ENCODE assay signal across 24 cellular contexts in the genomic region with DNA sequence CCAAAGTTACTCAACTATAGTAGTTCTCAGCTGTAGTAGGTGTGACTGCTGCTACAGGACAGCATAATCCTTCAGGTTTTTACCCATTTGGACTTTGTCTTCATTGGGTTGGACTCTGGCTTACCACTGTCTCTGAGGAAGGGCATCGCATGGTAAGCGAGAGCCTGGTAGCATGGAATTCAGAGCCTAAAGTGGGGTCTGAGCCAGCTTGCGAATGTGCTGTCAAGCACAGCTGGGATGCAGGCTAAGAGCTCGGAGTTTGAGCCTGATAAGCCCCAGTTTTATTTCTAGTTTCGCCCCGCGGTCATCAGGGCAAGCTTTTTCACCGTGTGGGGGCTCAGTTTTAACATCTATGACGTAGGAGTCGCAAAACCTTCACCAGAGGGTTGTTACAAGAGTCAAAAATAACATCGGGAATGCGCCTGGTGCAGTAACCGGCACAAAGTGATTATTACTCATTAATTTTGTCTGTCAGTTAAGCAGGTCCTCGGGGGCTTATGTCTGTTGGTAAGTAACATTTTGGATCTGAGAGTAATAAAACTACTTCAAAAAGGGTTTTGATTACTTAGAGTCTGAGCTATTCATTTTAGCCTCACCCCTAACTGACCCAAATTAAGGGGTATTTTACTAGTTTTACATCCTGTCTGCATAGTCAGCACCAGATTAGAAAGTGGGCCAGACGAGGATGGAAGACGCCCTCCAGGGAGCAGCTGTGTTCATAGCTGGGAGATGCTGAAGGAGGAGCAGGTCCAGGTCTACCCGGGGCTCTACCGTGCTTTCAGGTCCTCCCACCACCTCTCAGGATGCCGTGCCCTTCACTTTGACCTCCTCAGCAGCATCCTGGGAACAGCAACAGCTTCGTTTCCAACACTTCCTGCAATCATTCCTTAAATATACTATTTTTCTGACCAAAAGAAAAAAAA. TPM values are rescaled to one million over a fixed set of nuclear protein-coding genes. Genes with fewer than 3 reads are reported as not detected.
DNase-seq lines count a peak whose midpoint lies in the region; ATAC-seq, FAIRE-seq and TF ChIP-seq lines count a peak whose summit lies in the region.
"Had no signal": no experiment of that assay in that cellular context is flagged by ENCODE, and none has a peak within 500 bp of the region (broad histone marks: within the 10 kb centered on the region; RNA-seq: fewer than 3 reads in every experiment).

No MANE protein-coding gene starts in this region.

- H2AFZ ChIP-seq in PC-9: no peak overlapping the region
- H2AFZ ChIP-seq in endothelial cell of umbilical vein (ENCODE audit: low read depth, low read length): peak overlapping the region; percentile 25
- H2AFZ ChIP-seq in mesenchymal stem cell (ENCODE audit: low read depth, low read length): no peak overlapping the region

- H3K9me3 Mint-ChIP-seq in CD4-positive, alpha-beta memory T cell: no peaks in the 10 kb centered on the region
- H3K9me3 Mint-ChIP-seq in activated CD4-positive, alpha-beta T cell treated with anti-CD3 and anti-CD28 coated beads for 36 hours (ENCODE audit: low read depth): no peaks in the 10 kb centered on the region
- H3K9me3 Mint-ChIP-seq: activated naive CD8-positive, alpha-beta T cell treated with anti-CD3 and anti-CD28 coated beads for 36 hours; CD8-positive, alpha-beta T cell; IgD-negative memory B cell; T-cell had no signal

- H4K91ac ChIP-seq in mesenchymal stem cell (ENCODE audit: low read length): no peak overlapping the region

- no peak overlapping the region for H3K18ac ChIP-seq in mesenchymal stem cell (ENCODE audit: low read depth in 1 of 2, low read length in 2 of 2)

- POLR2A ChIA-PET in PC-9 (lab: Charles Lee; ENCODE audit: unreplicated experiment) (interaction anchor here (0.6 kb wide), 1 partner anchor 20 kb away, joined by 7 read pairs; no protein-coding TSS in a partner anchor), endothelial cell of umbilical vein (lab: Charles Lee) (no interaction called here)
- POLR2A ChIA-PET in CD4-positive, alpha-beta memory T cell (lab: Charles Lee; ENCODE audit: partially characterized antibody): no interaction called here
- POLR2A ChIA-PET in activated CD4-positive, alpha-beta T cell treated with anti-CD3 and anti-CD28 coated beads for 36 hours (lab: Charles Lee): interaction anchor here (0.5 kb wide), 1 partner anchor 80 kb away, joined by 3 read pairs; no protein-coding TSS in a partner anchor

- no peak for TF ChIP-seq CTCF in PC-9 (conservative IDR thresholded peaks at IDR 0.05)
- no peak for TF ChIP-seq CTCF in endothelial cell of umbilical vein (IDR thresholded peaks at IDR 0.05; ENCODE audit: extremely low read depth in 1 of 2, insufficient read depth in 1 of 2, low read depth in 1 of 2, low read length in 2 of 2)
- no peak for TF ChIP-seq CTCF in omental fat pad (IDR thresholded peaks at IDR 0.05)

- intact Hi-C loops in PC-9 (cut with micrococcal nuclease; ENCODE audit: unreplicated experiment): no loop called here
- intact Hi-C loops in endothelial cell of umbilical vein (cut with micrococcal nuclease): no loop called here
- intact Hi-C loops in CD4-positive, alpha-beta memory T cell (cut with micrococcal nuclease): no loop called here
- intact Hi-C loops in activated CD4-positive, alpha-beta T cell treated with anti-CD3 and anti-CD28 coated beads for 36 hours (cut with DNase I, micrococcal nuclease): no loop called here

- H3K4ac ChIP-seq in mesenchymal stem cell (ENCODE audit: low read depth in 1 of 2, low read length in 2 of 2): no peak overlapping the region

- 66% methylated on average over 16 of the region's 20 CpGs for WGBS in mesenchymal stem cell
- 84% methylated on average over 20 of the region's 20 CpGs for WGBS in thymus

- dilution Hi-C loops in endothelial cell of umbilical vein (cut with MboI; ENCODE audit: extremely low pct_ligation_motif_present, low sequenced_read_pairs): no loop called here

- H3K9me2 ChIP-seq in PC-9 (ENCODE audit: insufficient read depth): no peaks in the 10 kb centered on the region

- peak overlapping the region in 1 of 2 experiments; percentile 15 for H2BK12ac ChIP-seq in mesenchymal stem cell (ENCODE audit: low read length in 2 of 2)

- H2BK120ac ChIP-seq in mesenchymal stem cell (ENCODE audit: low read depth, low read length): no peak overlapping the region

- H3K9me3 ChIP-seq in PC-9 (ENCODE audit: insufficient read depth, low read depth): no peaks in the 10 kb centered on the region
- H3K9me3 ChIP-seq in endothelial cell of umbilical vein (replicated peaks; ENCODE audit: control insufficient read depth, insufficient read depth, low read length): no peaks in the 10 kb centered on the region
- no peaks in the 10 kb centered on the region for H3K9me3 ChIP-seq in mesenchymal stem cell (ENCODE audit: control insufficient read depth, low read length)
- H3K9me3 ChIP-seq in thymus (ENCODE audit: control insufficient read depth): no peaks in the 10 kb centered on the region
- H3K9me3 ChIP-seq in CD4-positive, alpha-beta memory T cell (ENCODE audit: control insufficient read depth in 1 of 2, low read length in 2 of 2): no peaks in the 10 kb centered on the region
- H3K9me3 ChIP-seq: transverse colon had no signal

- H3K36me3 Mint-ChIP-seq in CD4-positive, alpha-beta memory T cell: peaks cover 0 to 2% of the 10 kb centered on the region in 2 donors
- H3K36me3 Mint-ChIP-seq in activated CD4-positive, alpha-beta T cell treated with anti-CD3 and anti-CD28 coated beads for 36 hours (ENCODE audit: low read depth): no peaks in the 10 kb centered on the region
- H3K36me3 Mint-ChIP-seq: activated naive CD8-positive, alpha-beta T cell treated with anti-CD3 and anti-CD28 coated beads for 36 hours; CD8-positive, alpha-beta T cell; T-cell had no signal

- H3K27me3 Mint-ChIP-seq in CD4-positive, alpha-beta memory T cell: peaks cover 0 to 2% of the 10 kb centered on the region in 2 donors
- H3K27me3 Mint-ChIP-seq in activated CD4-positive, alpha-beta T cell treated with anti-CD3 and anti-CD28 coated beads for 36 hours: no peaks in the 10 kb centered on the region
- H3K27me3 Mint-ChIP-seq: activated naive CD8-positive, alpha-beta T cell treated with anti-CD3 and anti-CD28 coated beads for 36 hours had no signal

- H3K27ac ChIP-seq in PC-9 (peak overlapping the region; percentile 54), endothelial cell of umbilical vein (ENCODE audit: insufficient read depth, low read depth, low read length) (no peak overlapping the region), mesenchymal stem cell (ENCODE audit: low read length, poor library complexity, severe bottlenecking) (no peak overlapping the region), thymus (ENCODE audit: low read depth) (peak overlapping the region; percentile 1)
- H3K27ac ChIP-seq in CD4-positive, alpha-beta memory T cell (ENCODE audit: low read depth, low read length): no peak overlapping the region
- H3K27ac ChIP-seq: HL-60, transverse colon, WERI-Rb-1 had no signal

- H3K9me1 ChIP-seq in endothelial cell of umbilical vein (replicated peaks; ENCODE audit: control insufficient read depth, extremely low read depth, insufficient read depth, low read length): no peaks in the 10 kb centered on the region

- H3K36me3 ChIP-seq in PC-9 (ENCODE audit: low read depth) (no peaks in the 10 kb centered on the region), endothelial cell of umbilical vein (ENCODE audit: control insufficient read depth in 2 of 2, extremely low read depth in 1 of 2, insufficient read depth in 2 of 2, low read length in 2 of 2) (no peaks in the 10 kb centered on the region), mesenchymal stem cell (ENCODE audit: control insufficient read depth in 1 of 2, insufficient read depth in 2 of 2, low read depth in 1 of 2, low read length in 2 of 2) (peaks cover 0 to 24% of the 10 kb centered on the region in 2 experiments), thymus (ENCODE audit: control insufficient read depth, insufficient read depth) (no peaks in the 10 kb centered on the region)
- H3K36me3 ChIP-seq in CD4-positive, alpha-beta memory T cell (ENCODE audit: insufficient read depth, low read length): no peaks in the 10 kb centered on the region
- H3K36me3 ChIP-seq: transverse colon had no signal

- no peak for FAIRE-seq in endothelial cell of umbilical vein (lab: Jason Lieb, UNC)
- FAIRE-seq: bronchial epithelial cell had no signal

- no peaks in the 10 kb centered on the region for H3K27me3 ChIP-seq in PC-9 (ENCODE audit: insufficient read depth, low read depth)
- H3K27me3 ChIP-seq in endothelial cell of umbilical vein (ENCODE audit: control insufficient read depth in 2 of 2, insufficient read depth in 2 of 2, low read length in 2 of 2): peaks cover 0 to 1% of the 10 kb centered on the region in 2 experiments
- H3K27me3 ChIP-seq in mesenchymal stem cell (ENCODE audit: control insufficient read depth in 1 of 2, insufficient read depth in 1 of 2, low read length in 2 of 2): peaks cover 0 to 16% of the 10 kb centered on the region in 2 experiments
- H3K27me3 ChIP-seq in thymus (ENCODE audit: control insufficient read depth, insufficient read depth): peaks cover 2% of the 10 kb centered on the region
- H3K27me3 ChIP-seq in CD4-positive, alpha-beta memory T cell (ENCODE audit: insufficient read depth, low read length): no peaks in the 10 kb centered on the region
- H3K27me3 ChIP-seq: transverse colon had no signal

- no peak overlapping the region for H2AK5ac ChIP-seq in mesenchymal stem cell (ENCODE audit: low read length, severe bottlenecking)

- TF ChIP-seq POLR2A in endothelial cell of umbilical vein (IDR thresholded peaks at IDR 0.05; ENCODE audit: low read depth, low read length): no peak

- no peak overlapping the region for H3K23ac ChIP-seq in mesenchymal stem cell (ENCODE audit: low read length in 2 of 2)

- peak overlapping the region; percentile 28; the same call in 1 of the 2 replicates for H3K4me2 ChIP-seq in PC-9
- H3K4me2 ChIP-seq in endothelial cell of umbilical vein (ENCODE audit: insufficient read depth, low read length): no peak overlapping the region
- H3K4me2 ChIP-seq in mesenchymal stem cell (ENCODE audit: low read length, poor library complexity, severe bottlenecking): no peak overlapping the region

- H3K9ac ChIP-seq in endothelial cell of umbilical vein (replicated peaks; ENCODE audit: extremely low read depth, insufficient read depth, low read length) (no peak overlapping the region), mesenchymal stem cell (ENCODE audit: low read length) (peak overlapping the region; percentile 29)

- peaks cover 6% of the 10 kb centered on the region; the same call in 1 of the 2 replicates for H3F3A ChIP-seq in PC-9 (ENCODE audit: insufficient read depth, low read depth)

- no peak overlapping the region for H2BK15ac ChIP-seq in mesenchymal stem cell (ENCODE audit: low read depth, poor library complexity, severe bottlenecking)

- H3K27ac Mint-ChIP-seq in CD4-positive, alpha-beta memory T cell: no peak overlapping the region
- no peak overlapping the region for H3K27ac Mint-ChIP-seq in activated CD4-positive, alpha-beta T cell treated with anti-CD3 and anti-CD28 coated beads for 36 hours
- H3K27ac Mint-ChIP-seq: activated CD8-positive, alpha-beta T cell treated with anti-CD3 and anti-CD28 coated beads, Interleukin-2, amount 10 ng/mL, durations not matched to agents 7 days and 5 days; activated naive CD8-positive, alpha-beta T cell treated with anti-CD3 and anti-CD28 coated beads for 36 hours; CD8-positive, alpha-beta T cell; IgD-negative memory B cell; T-cell had no signal

- H3K79me2 ChIP-seq in PC-9 (ENCODE audit: low read depth) (peaks cover 5% of the 10 kb centered on the region; the same call in 1 of the 2 replicates), endothelial cell of umbilical vein (ENCODE audit: control insufficient read depth, insufficient read depth, low read length) (no peaks in the 10 kb centered on the region)

- H3K4me1 ChIP-seq in PC-9 (replicated peaks; ENCODE audit: insufficient read depth): peaks cover 13% of the 10 kb centered on the region
- peaks cover 14% of the 10 kb centered on the region for H3K4me1 ChIP-seq in endothelial cell of umbilical vein (ENCODE audit: control insufficient read depth, extremely low read depth, insufficient read depth, low read length)
- H3K4me1 ChIP-seq in mesenchymal stem cell (ENCODE audit: control insufficient read depth, insufficient read depth, low read depth, low read length): peaks cover 4% of the 10 kb centered on the region
- no peaks in the 10 kb centered on the region for H3K4me1 ChIP-seq in thymus (ENCODE audit: control insufficient read depth, insufficient read depth, low read length)
- H3K4me1 ChIP-seq in CD4-positive, alpha-beta memory T cell (ENCODE audit: insufficient read depth, low read length): no peaks in the 10 kb centered on the region

- BruUV-seq in PC-9 (replicated peaks; lab: Mats Ljungman, UMichigan): no TSS peak
- no TSS peak for BruUV-seq in endothelial cell of umbilical vein (replicated peaks; lab: Mats Ljungman, UMichigan)

- H3K4me1 Mint-ChIP-seq in CD4-positive, alpha-beta memory T cell: peaks cover 0 to 3% (median 0%) of the 10 kb centered on the region in 4 donors
- no peaks in the 10 kb centered on the region for H3K4me1 Mint-ChIP-seq in activated CD4-positive, alpha-beta T cell treated with anti-CD3 and anti-CD28 coated beads for 36 hours
- H3K4me1 Mint-ChIP-seq: IgD-negative memory B cell had no signal

- no peak overlapping the region for H3K14ac ChIP-seq in mesenchymal stem cell (ENCODE audit: low read length in 2 of 2)

- H4K8ac ChIP-seq in mesenchymal stem cell (ENCODE audit: low read length): no peak overlapping the region

- ATAC-seq in GM19324 (IDR thresholded peaks at IDR 0.05; ENCODE audit: low FRiP score, unreplicated experiment): no peak
- ATAC-seq in omental fat pad (ENCODE audit: low FRiP score): no peak
- no peak for ATAC-seq in activated CD4-positive, alpha-beta T cell treated with anti-CD3 and anti-CD28 coated beads for 36 hours
- ATAC-seq: activated CD8-positive, alpha-beta T cell treated with anti-CD3 and anti-CD28 coated beads, Interleukin-2, amount 10 ng/mL, durations not matched to agents 7 days and 5 days; CD8-positive, alpha-beta T cell; Right ventricle myocardium inferior; T-cell had no signal

- no peaks in the 10 kb centered on the region for H4K20me1 ChIP-seq in PC-9 (ENCODE audit: insufficient read depth)
- no peaks in the 10 kb centered on the region for H4K20me1 ChIP-seq in endothelial cell of umbilical vein (replicated peaks; ENCODE audit: control insufficient read depth, extremely low read depth, insufficient read depth, low read length)

- CTCF ChIA-PET in PC-9 (lab: Charles Lee): no interaction called here
- CTCF ChIA-PET in endothelial cell of umbilical vein (lab: Charles Lee): interaction anchor here (0.9 to 3.2 kb wide), 6 partner anchors 10 to 306 kb away, joined by 3 to 14 read pairs (median 4); a partner anchor contains a TSS
- CTCF ChIA-PET in CD4-positive, alpha-beta memory T cell (lab: Charles Lee; ENCODE audit: partially characterized antibody): interaction anchor here (0.8 to 1.2 kb wide), 3 partner anchors 11 to 305 kb away, joined by 3 to 4 read pairs (median 3); no protein-coding TSS in a partner anchor
- CTCF ChIA-PET in activated CD4-positive, alpha-beta T cell treated with anti-CD3 and anti-CD28 coated beads for 36 hours (lab: Charles Lee): interaction anchor here (0.8 kb wide), 1 partner anchor 14 kb away, joined by 3 read pairs; no protein-coding TSS in a partner anchor

- no peak overlapping the region for H2BK5ac ChIP-seq in mesenchymal stem cell (ENCODE audit: low read depth, low read length, poor library complexity, severe bottlenecking)

- no peak for DNase-seq in PC-9
- no peak for DNase-seq in endothelial cell of umbilical vein (ENCODE audit: low read depth, low spot score)
- no peak for DNase-seq in mesenchymal stem cell
- no peak for DNase-seq in CD4-positive, alpha-beta memory T cell
- DNase-seq in omental fat pad (ENCODE audit: low spot score): no peak
- DNase-seq in activated CD4-positive, alpha-beta T cell treated with anti-CD3 and anti-CD28 coated beads for 36 hours: no peak
- DNase-seq: activated CD8-positive, alpha-beta T cell treated with anti-CD3 and anti-CD28 coated beads, Interleukin-2, amount 10 ng/mL, durations not matched to agents 7 days and 5 days; activated naive CD8-positive, alpha-beta T cell treated with anti-CD3 and anti-CD28 coated beads for 36 hours; activated T-cell treated with anti-CD3 and anti-CD28 coated beads, Interleukin-2, amount 50 U/mL, for 48 hours; CD8-positive, alpha-beta T cell; DND-41; mesendoderm; NCI-H187; NCI-H446 treated with DMSO at 0.1 percent for 48 hours; stimulated activated naive CD4-positive, alpha-beta T cell treated with Interleukin-2 at 50 U/mL for 16 hours; T-cell; WERI-Rb-1 had no signal

- no peaks in the 10 kb centered on the region for H3K79me1 ChIP-seq in mesenchymal stem cell (replicated peaks; ENCODE audit: low read length, poor library complexity, severe bottlenecking)

- no peak overlapping the region for H3K4me3 Mint-ChIP-seq in CD4-positive, alpha-beta memory T cell
- no peak overlapping the region for H3K4me3 Mint-ChIP-seq in activated CD4-positive, alpha-beta T cell treated with anti-CD3 and anti-CD28 coated beads for 36 hours
- H3K4me3 Mint-ChIP-seq: activated CD8-positive, alpha-beta T cell treated with anti-CD3 and anti-CD28 coated beads, Interleukin-2, amount 10 ng/mL, durations not matched to agents 7 days and 5 days; activated naive CD8-positive, alpha-beta T cell treated with anti-CD3 and anti-CD28 coated beads for 36 hours; CD8-positive, alpha-beta T cell; IgD-negative memory B cell; T-cell had no signal

- H3K4me3 ChIP-seq in PC-9: no peak overlapping the region
- no peak overlapping the region for H3K4me3 ChIP-seq in endothelial cell of umbilical vein (replicated peaks in 1 of 3; ENCODE audit: insufficient read depth in 1 of 3, low read depth in 1 of 3, low read length in 3 of 3)
- H3K4me3 ChIP-seq in mesenchymal stem cell (ENCODE audit: insufficient read depth in 1 of 2, low read depth in 1 of 2, low read length in 2 of 2): peak overlapping the region in 1 of 2 experiments; percentile 40
- no peak overlapping the region for H3K4me3 ChIP-seq in thymus (ENCODE audit: low read length)
- H3K4me3 ChIP-seq in CD4-positive, alpha-beta memory T cell (ENCODE audit: low read length in 2 of 2): no peak overlapping the region
- H3K4me3 ChIP-seq: transverse colon had no signal

RNA-seq across cellular contexts. Expression of a gene that starts 29.8 kb away (rescaled TPM):
- total RNA-seq in PC-9 (2021): 13.5 and 16.3 TPM in 2 replicates
- 10.8 and 14.3 TPM in 2 replicates for total RNA-seq in endothelial cell of umbilical vein
- polyA plus RNA-seq in endothelial cell of umbilical vein: 4.0 and 4.2 TPM in 2 replicates
- polyA plus RNA-seq in endothelial cell of umbilical vein (2011; cell fraction: cytosol; rRNA removed): 4.0 and 4.5 TPM in 2 replicates
- polyA plus RNA-seq in endothelial cell of umbilical vein (2011; cell fraction: nucleus; rRNA removed): 8.8 and 10.7 TPM in 2 replicates
- 2.7 and 4.0 TPM in 2 replicates for polyA plus RNA-seq in endothelial cell of umbilical vein (2012)
- 11.6 and 15.7 TPM in 2 replicates for polyA minus RNA-seq in endothelial cell of umbilical vein
- 1.0 TPM for polyA minus RNA-seq in endothelial cell of umbilical vein (2011; cell fraction: cytosol; rRNA and poly(A)+ RNA removed)
- 15.9 and 18.5 TPM in 2 replicates for polyA minus RNA-seq in endothelial cell of umbilical vein (2011; cell fraction: nucleus; rRNA and poly(A)+ RNA removed)
- polyA plus RNA-seq in mesenchymal stem cell (2013, experiment 1 of 2): 0.03 TPM
- 0.03 TPM for polyA plus RNA-seq in mesenchymal stem cell (2013, experiment 2 of 2)
- polyA plus RNA-seq in thymus: 16.4 TPM
- total RNA-seq in CD4-positive, alpha-beta memory T cell: 10 to 100 TPM in 1 of 2 experiments, 1 to 10 TPM in 1; 7.9 to 12.5 TPM
- polyA plus RNA-seq in CD4-positive, alpha-beta memory T cell: 1 to 10 TPM in 1 of 2 donors, under 1 TPM in 1; 0.32 to 3.4 TPM
- 10 to 100 TPM in 3 of 4 donors, 1 to 10 TPM in 1; 8.3 to 22.5 (median 12.8) TPM for total RNA-seq in omental fat pad
- under 1 TPM; 0.37 to 0.39 TPM for total RNA-seq in activated CD4-positive, alpha-beta T cell treated with anti-CD3 and anti-CD28 coated beads for 36 hours

Comparison
In these comparisons a context has a peak if more than half of its experiments do, and no peak if none do; other contexts are left out.
1. H3K27ac ChIP-seq: peak in PC-9 (single experiment) and thymus (single experiment); none in endothelial cell of umbilical vein (single experiment), mesenchymal stem cell (single experiment) and CD4-positive, alpha-beta memory T cell (single experiment).
2. POLR2A ChIA-PET loops: an anchor here in PC-9 (0.6 kb wide) and activated CD4-positive, alpha-beta T cell treated with anti-CD3 and anti-CD28 coated beads for 36 hours (0.5 kb wide); none called in endothelial cell of umbilical vein and CD4-positive, alpha-beta memory T cell.